Comparison of ENCODE assay signal across 14 cellular contexts in the genomic region with DNA sequence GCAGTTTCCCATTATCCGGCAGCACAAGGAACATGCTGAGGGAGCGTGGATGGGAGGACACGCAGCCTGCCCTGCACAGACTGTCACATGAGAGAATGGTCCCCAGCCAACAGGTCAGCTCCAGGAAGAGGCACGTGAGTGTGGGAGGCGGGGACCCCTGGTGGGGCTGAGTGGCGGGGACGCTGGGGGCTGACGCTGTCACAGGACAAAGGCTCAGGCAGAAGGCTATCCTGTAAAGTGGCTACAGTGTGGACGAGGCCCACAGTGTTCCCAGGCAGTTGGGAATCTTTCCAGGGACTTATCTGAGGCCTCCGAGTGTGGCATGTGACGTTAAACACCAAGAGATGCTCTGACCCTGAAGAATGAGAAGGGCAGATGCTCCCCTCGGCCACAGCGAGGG. TPM values are rescaled to one million over a fixed set of nuclear protein-coding genes. Genes with fewer than 3 reads are reported as not detected.
A peak's percentile ranks its signal among the peaks of the same experiment; 100 is the strongest.
DNase-seq lines count a peak whose midpoint lies in the region; ATAC-seq and TF ChIP-seq lines count a peak whose summit lies in the region.
"Had no signal": no experiment of that assay in that cellular context is flagged by ENCODE, and none has a peak within 500 bp of the region (broad histone marks: within the 10 kb centered on the region; RNA-seq: fewer than 3 reads in every experiment).

No MANE protein-coding gene starts in this region.

- H3K4me3 ChIP-seq in SK-N-SH (ENCODE audit: low read depth in 2 of 2, low read length in 1 of 2), result no peak overlapping the region
- no peak overlapping the region for H3K4me3 ChIP-seq in gastroesophageal sphincter

- no peaks in the 10 kb centered on the region for H3K27me3 Mint-ChIP-seq in activated T-helper 2 cell treated with anti-CD3 and anti-CD28 coated beads, Interferon-gamma antibody, Interleukin-2, Interleukin-4, amounts not matched to agents 10 μg/mL and 5 μg/mL and 100 μg/mL, durations not matched to agents 14 hours and 24 hours and 36 hours (ENCODE audit: low read depth)
- no peaks in the 10 kb centered on the region for H3K27me3 Mint-ChIP-seq in naive B cell

- intact Hi-C loops in activated T-helper 2 cell treated with anti-CD3 and anti-CD28 coated beads, Interferon-gamma antibody, Interleukin-2, Interleukin-4, amounts not matched to agents 10 μg/mL and 5 μg/mL and 100 μg/mL, durations not matched to agents 14 hours and 24 hours and 36 hours (cut with micrococcal nuclease), result loop anchor here (10.0 kb wide), 1 partner anchor 418 kb away; a partner anchor contains a TSS

- H3K4me1 Mint-ChIP-seq in activated T-helper 2 cell treated with anti-CD3 and anti-CD28 coated beads, Interferon-gamma antibody, Interleukin-2, Interleukin-4, amounts not matched to agents 10 μg/mL and 5 μg/mL and 100 μg/mL, durations not matched to agents 14 hours and 24 hours and 36 hours (ENCODE audit: low read depth), result peaks cover 42% of the 10 kb centered on the region
- H3K4me1 Mint-ChIP-seq in naive B cell, result peaks cover 33 to 44% (median 36%) of the 10 kb centered on the region in 3 donors

- CTCF ChIA-PET in SK-N-SH (lab: Yijun Ruan, JAX), result interaction anchor here (0.6 to 14.3 kb wide), 14 partner anchors 9 to 846 kb away, joined by 3 to 163 read pairs (median 6); a partner anchor contains a TSS

- TF ChIP-seq RAD21 in SK-N-SH (IDR thresholded peaks at IDR 0.05; ENCODE audit: low read length), result no peak

- no peaks in the 10 kb centered on the region for H3K27me3 ChIP-seq in SK-N-SH (ENCODE audit: insufficient read depth)
- no peaks in the 10 kb centered on the region for H3K27me3 ChIP-seq in gastroesophageal sphincter

- no peak overlapping the region for H3K27ac Mint-ChIP-seq in activated T-helper 2 cell treated with anti-CD3 and anti-CD28 coated beads, Interferon-gamma antibody, Interleukin-2, Interleukin-4, amounts not matched to agents 10 μg/mL and 5 μg/mL and 100 μg/mL, durations not matched to agents 14 hours and 24 hours and 36 hours
- peak overlapping the region in 4 of 6 donors; percentile 34 to 89 (median 86) for H3K27ac Mint-ChIP-seq in naive B cell

- POLR2A ChIA-PET in SK-N-SH (lab: Yijun Ruan, JAX), result no interaction called here

- no peak overlapping the region for H2AFZ ChIP-seq in SK-N-SH (ENCODE audit: low read depth)

- H3K79me2 ChIP-seq in SK-N-SH (ENCODE audit: insufficient read depth), result no peaks in the 10 kb centered on the region

- peak overlapping the region; percentile 1 for H3K4me3 Mint-ChIP-seq in activated T-helper 2 cell treated with anti-CD3 and anti-CD28 coated beads, Interferon-gamma antibody, Interleukin-2, Interleukin-4, amounts not matched to agents 10 μg/mL and 5 μg/mL and 100 μg/mL, durations not matched to agents 14 hours and 24 hours and 36 hours (ENCODE audit: low read depth)
- H3K4me3 Mint-ChIP-seq in naive B cell, result peak overlapping the region in 4 of 8 donors; percentile 3 to 45 (median 22)

- TF ChIP-seq EP300 in SK-N-SH (IDR thresholded peaks at IDR 0.05; ENCODE audit: borderline replicate concordance in 1 of 2, low read depth in 1 of 2, low read length in 1 of 2), result no peak
- no peak for TF ChIP-seq EP300 in gastroesophageal sphincter (IDR thresholded peaks at IDR 0.05)

- 89% methylated on average over 12 of the region's 13 CpGs for WGBS in SK-N-SH (ENCODE audit: low lambda C conversion rate)
- WGBS in gastroesophageal sphincter (ENCODE audit: low coverage in 1 of 2), 2 donors, result 45 to 87% methylated on average over 5 of the region's 13 CpGs

- TF ChIP-seq CTCF in SK-N-SH (IDR thresholded peaks at IDR 0.05) (no peak), gastroesophageal sphincter (IDR thresholded peaks at IDR 0.05) (no peak)

- H3K9me3 Mint-ChIP-seq in activated T-helper 2 cell treated with anti-CD3 and anti-CD28 coated beads, Interferon-gamma antibody, Interleukin-2, Interleukin-4, amounts not matched to agents 10 μg/mL and 5 μg/mL and 100 μg/mL, durations not matched to agents 14 hours and 24 hours and 36 hours, result no peaks in the 10 kb centered on the region
- no peaks in the 10 kb centered on the region for H3K9me3 Mint-ChIP-seq in naive B cell

- no peak overlapping the region for H3K4me2 ChIP-seq in SK-N-SH

- no peak for TF ChIP-seq POLR2A in gastroesophageal sphincter (IDR thresholded peaks at IDR 0.05)

- H3K9me3 ChIP-seq in SK-N-SH (no peaks in the 10 kb centered on the region), gastroesophageal sphincter (no peaks in the 10 kb centered on the region)
- H3K9me3 ChIP-seq: Caco-2 had no signal

- no peak overlapping the region for H3K27ac ChIP-seq in SK-N-SH (ENCODE audit: low read depth in 2 of 2, low read length in 1 of 2)
- no peak overlapping the region for H3K27ac ChIP-seq in gastroesophageal sphincter

- no peak for ATAC-seq in SK-N-SH treated with all-trans-retinoic acid at 6 μM for 48 hours
- no peak for ATAC-seq in naive B cell (ENCODE audit: low read depth in 2 of 2)
- no peak for ATAC-seq in gastroesophageal sphincter

- H3K36me3 Mint-ChIP-seq in activated T-helper 2 cell treated with anti-CD3 and anti-CD28 coated beads, Interferon-gamma antibody, Interleukin-2, Interleukin-4, amounts not matched to agents 10 μg/mL and 5 μg/mL and 100 μg/mL, durations not matched to agents 14 hours and 24 hours and 36 hours (ENCODE audit: low read depth), result peaks cover 70% of the 10 kb centered on the region
- H3K36me3 Mint-ChIP-seq in naive B cell, result peaks cover 33 to 52% of the 10 kb centered on the region in 2 donors

- H4K20me1 ChIP-seq in SK-N-SH (ENCODE audit: insufficient read depth), result no peaks in the 10 kb centered on the region

- peaks cover 51 to 83% of the 10 kb centered on the region in 2 experiments for H3K36me3 ChIP-seq in SK-N-SH (replicated peaks in 1 of 2; ENCODE audit: control insufficient read depth in 1 of 2, insufficient read depth in 2 of 2, low read length in 1 of 2)
- H3K36me3 ChIP-seq in gastroesophageal sphincter, result peaks cover 0 to 98% of the 10 kb centered on the region in 2 donors

- no peak overlapping the region for H3K9ac ChIP-seq in SK-N-SH

- peak; percentile 27 for DNase-seq in SK-N-SH
- DNase-seq in activated T-helper 2 cell treated with anti-CD3 and anti-CD28 coated beads, Interferon-gamma antibody, Interleukin-2, Interleukin-4, amounts not matched to agents 10 μg/mL and 5 μg/mL and 100 μg/mL, durations not matched to agents 14 hours and 24 hours and 36 hours (ENCODE audit: low spot score), result no peak
- no peak for DNase-seq in naive B cell
- DNase-seq in NK-92 treated with Interleukin-12 subunit alpha and Interleukin-12 subunit beta, amount 100 ng/mL, for 24 hours (lab: John Stamatoyannopoulos, UW), result no peak
- DNase-seq: 8988T, amniotic stem cell, NCI-H1417, NCI-H510A treated with DMSO at 0.1 percent for 48 hours had no signal

- H3K4me1 ChIP-seq in SK-N-SH (ENCODE audit: control insufficient read depth in 1 of 2, insufficient read depth in 2 of 2, low read depth in 1 of 2, low read length in 1 of 2) (no peaks in the 10 kb centered on the region), gastroesophageal sphincter (peaks cover 0 to 8% (median 0%) of the 10 kb centered on the region in 3 donors)
- H3K4me1 ChIP-seq: Caco-2 had no signal

- no peaks in the 10 kb centered on the region for H3F3A ChIP-seq in SK-N-SH (replicated peaks; ENCODE audit: insufficient read depth)

- no peaks in the 10 kb centered on the region for H3K9me2 ChIP-seq in SK-N-SH

TF ChIP-seq in SK-N-SH, 30 proteins besides CTCF, POLR2A, EP300 and RAD21 (continues in another document):
- TF ChIP-seq, protein P1, sequence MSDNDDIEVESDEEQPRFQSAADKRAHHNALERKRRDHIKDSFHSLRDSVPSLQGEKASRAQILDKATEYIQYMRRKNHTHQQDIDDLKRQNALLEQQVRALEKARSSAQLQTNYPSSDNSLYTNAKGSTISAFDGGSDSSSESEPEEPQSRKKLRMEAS (IDR thresholded peaks at IDR 0.05; ENCODE audit: low read depth), result no peak

TF ChIP-seq in SK-N-SH treated with all-trans-retinoic acid at 6 μM for 48 hours, 23 proteins besides CTCF, POLR2A, EP300 and RAD21 (continues in another document):
- no peak for TF ChIP-seq ARNTL (CRISPR knock-in tag; IDR thresholded peaks at IDR 0.05; ENCODE audit: borderline replicate concordance, low read depth)
- TF ChIP-seq OSR1 (CRISPR knock-in tag; IDR thresholded peaks at IDR 0.05), result no peak
- TF ChIP-seq PPARA (CRISPR knock-in tag; IDR thresholded peaks at IDR 0.05; ENCODE audit: borderline replicate concordance), result no peak

RNA-seq across cellular contexts. Expression of a gene that starts 30.4 kb away (rescaled TPM):
- polyA plus RNA-seq in SK-N-SH (2012; rRNA removed) (81.6 and 84.9 TPM in 2 replicates), naive B cell (ENCODE audit: low read depth in 6 of 6) (10 to 100 TPM; 37.6 to 56.5 (median 48.8) TPM)
- polyA plus RNA-seq in SK-N-SH (2012; cell fraction: cytosol; rRNA removed), result 81.9 and 82.5 TPM in 2 replicates
- 140 and 164 TPM in 2 replicates for polyA plus RNA-seq in SK-N-SH (2012; cell fraction: nucleus; rRNA removed)
- total RNA-seq in activated T-helper 2 cell treated with anti-CD3 and anti-CD28 coated beads, Interferon-gamma antibody, Interleukin-2, Interleukin-4, amounts not matched to agents 10 μg/mL and 5 μg/mL and 100 μg/mL, durations not matched to agents 14 hours and 24 hours and 36 hours, result 54.5 and 58.1 TPM in 2 replicates
- total RNA-seq in gastroesophageal sphincter, result 10 to 100 TPM; 84.0 to 98.6 (median 90.9) TPM

RNA-seq across cellular contexts. Expression of a gene that starts 43.8 kb away (rescaled TPM):
- polyA plus RNA-seq in SK-N-SH (2012; rRNA removed), result 0.08 TPM in 1 of 2 replicates, not detected in the other
- not detected in 2 replicates for polyA plus RNA-seq in SK-N-SH (2012; cell fraction: cytosol; rRNA removed)
- polyA plus RNA-seq in SK-N-SH (2012; cell fraction: nucleus; rRNA removed), result not detected in 2 replicates
- 0.28 TPM in 1 of 2 replicates, not detected in the other for total RNA-seq in activated T-helper 2 cell treated with anti-CD3 and anti-CD28 coated beads, Interferon-gamma antibody, Interleukin-2, Interleukin-4, amounts not matched to agents 10 μg/mL and 5 μg/mL and 100 μg/mL, durations not matched to agents 14 hours and 24 hours and 36 hours
- not detected for polyA plus RNA-seq in naive B cell (ENCODE audit: low read depth in 6 of 6)
- total RNA-seq in gastroesophageal sphincter, result not detected
- total RNA-seq: dermis microvascular lymphatic vessel endothelial cell, mesenteric fat pad, urinary bladder had no signal
- polyA plus RNA-seq: urinary bladder had no signal

RNA-seq across cellular contexts. Expression of a gene that starts 58.6 kb away (rescaled TPM):
- polyA plus RNA-seq in SK-N-SH (2012; rRNA removed) (14.5 and 19.3 TPM in 2 replicates), naive B cell (ENCODE audit: low read depth in 6 of 6) (10 to 100 TPM in 5 of 6 donors, 1 to 10 TPM in 1; 3.5 to 15.5 (median 13.7) TPM)
- 18.4 and 19.0 TPM in 2 replicates for polyA plus RNA-seq in SK-N-SH (2012; cell fraction: cytosol; rRNA removed)
- 9.7 and 18.6 TPM in 2 replicates for polyA plus RNA-seq in SK-N-SH (2012; cell fraction: nucleus; rRNA removed)
- total RNA-seq in activated T-helper 2 cell treated with anti-CD3 and anti-CD28 coated beads, Interferon-gamma antibody, Interleukin-2, Interleukin-4, amounts not matched to agents 10 μg/mL and 5 μg/mL and 100 μg/mL, durations not matched to agents 14 hours and 24 hours and 36 hours, result 16.7 and 19.9 TPM in 2 replicates
- 10 to 100 TPM; 10.1 to 19.2 (median 13.3) TPM for total RNA-seq in gastroesophageal sphincter

RNA-seq across cellular contexts. Expression of a gene that starts 58.8 kb away (rescaled TPM):
- polyA plus RNA-seq in SK-N-SH (2012; rRNA removed) (0.26 and 0.35 TPM in 2 replicates), naive B cell (ENCODE audit: low read depth in 6 of 6) (under 1 TPM in 1 of 6 donors, not detected in 5; 0.43 TPM)
- 0.09 TPM in 2 replicates for polyA plus RNA-seq in SK-N-SH (2012; cell fraction: cytosol; rRNA removed)
- 2.1 and 2.2 TPM in 2 replicates for polyA plus RNA-seq in SK-N-SH (2012; cell fraction: nucleus; rRNA removed)
- total RNA-seq in activated T-helper 2 cell treated with anti-CD3 and anti-CD28 coated beads, Interferon-gamma antibody, Interleukin-2, Interleukin-4, amounts not matched to agents 10 μg/mL and 5 μg/mL and 100 μg/mL, durations not matched to agents 14 hours and 24 hours and 36 hours, result 0.09 TPM in 1 of 2 replicates, not detected in the other
- under 1 TPM in 1 of 4 donors, not detected in 3; 0.27 TPM for total RNA-seq in gastroesophageal sphincter
- total RNA-seq: mesenteric fat pad, urinary bladder had no signal
